ENCODE assay signal across 1 cellular context in the genomic region with DNA sequence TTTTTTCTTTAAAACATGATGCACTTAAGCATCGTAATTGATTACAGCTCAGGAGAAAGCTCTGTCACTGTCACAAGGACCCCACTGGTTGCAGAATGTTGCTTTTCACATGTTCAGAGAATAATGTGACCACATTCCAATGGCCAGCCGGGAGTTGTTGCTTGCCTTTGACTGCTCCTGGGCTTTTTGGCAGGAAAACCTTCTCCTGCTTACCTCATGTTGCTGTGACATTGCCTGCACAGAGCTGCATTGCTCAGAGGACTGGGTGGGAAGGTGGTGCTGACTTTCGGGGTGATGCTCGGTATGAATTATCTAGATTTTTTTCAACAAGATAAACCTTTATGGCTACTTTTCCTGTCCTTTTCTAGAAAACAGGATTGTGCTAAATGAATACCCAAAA.
TF ChIP-seq lines count a peak whose summit lies in the region.

No MANE protein-coding gene starts in this region.

TF ChIP-seq in SK-N-SH, 30 proteins besides CTCF, POLR2A, EP300 and RAD21 (continued from another document):
- TF ChIP-seq TAF1 (IDR thresholded peaks at IDR 0.05; ENCODE audit: borderline replicate concordance, low read depth, low read length) = no peak
- TF ChIP-seq, protein P1, sequence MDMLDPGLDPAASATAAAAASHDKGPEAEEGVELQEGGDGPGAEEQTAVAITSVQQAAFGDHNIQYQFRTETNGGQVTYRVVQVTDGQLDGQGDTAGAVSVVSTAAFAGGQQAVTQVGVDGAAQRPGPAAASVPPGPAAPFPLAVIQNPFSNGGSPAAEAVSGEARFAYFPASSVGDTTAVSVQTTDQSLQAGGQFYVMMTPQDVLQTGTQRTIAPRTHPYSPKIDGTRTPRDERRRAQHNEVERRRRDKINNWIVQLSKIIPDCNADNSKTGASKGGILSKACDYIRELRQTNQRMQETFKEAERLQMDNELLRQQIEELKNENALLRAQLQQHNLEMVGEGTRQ (IDR thresholded peaks at IDR 0.05; ENCODE audit: borderline replicate concordance, low read depth, low read length) = no peak
- no peak for TF ChIP-seq RCOR1 (IDR thresholded peaks at IDR 0.05; ENCODE audit: low read length)
- TF ChIP-seq, protein P2, sequence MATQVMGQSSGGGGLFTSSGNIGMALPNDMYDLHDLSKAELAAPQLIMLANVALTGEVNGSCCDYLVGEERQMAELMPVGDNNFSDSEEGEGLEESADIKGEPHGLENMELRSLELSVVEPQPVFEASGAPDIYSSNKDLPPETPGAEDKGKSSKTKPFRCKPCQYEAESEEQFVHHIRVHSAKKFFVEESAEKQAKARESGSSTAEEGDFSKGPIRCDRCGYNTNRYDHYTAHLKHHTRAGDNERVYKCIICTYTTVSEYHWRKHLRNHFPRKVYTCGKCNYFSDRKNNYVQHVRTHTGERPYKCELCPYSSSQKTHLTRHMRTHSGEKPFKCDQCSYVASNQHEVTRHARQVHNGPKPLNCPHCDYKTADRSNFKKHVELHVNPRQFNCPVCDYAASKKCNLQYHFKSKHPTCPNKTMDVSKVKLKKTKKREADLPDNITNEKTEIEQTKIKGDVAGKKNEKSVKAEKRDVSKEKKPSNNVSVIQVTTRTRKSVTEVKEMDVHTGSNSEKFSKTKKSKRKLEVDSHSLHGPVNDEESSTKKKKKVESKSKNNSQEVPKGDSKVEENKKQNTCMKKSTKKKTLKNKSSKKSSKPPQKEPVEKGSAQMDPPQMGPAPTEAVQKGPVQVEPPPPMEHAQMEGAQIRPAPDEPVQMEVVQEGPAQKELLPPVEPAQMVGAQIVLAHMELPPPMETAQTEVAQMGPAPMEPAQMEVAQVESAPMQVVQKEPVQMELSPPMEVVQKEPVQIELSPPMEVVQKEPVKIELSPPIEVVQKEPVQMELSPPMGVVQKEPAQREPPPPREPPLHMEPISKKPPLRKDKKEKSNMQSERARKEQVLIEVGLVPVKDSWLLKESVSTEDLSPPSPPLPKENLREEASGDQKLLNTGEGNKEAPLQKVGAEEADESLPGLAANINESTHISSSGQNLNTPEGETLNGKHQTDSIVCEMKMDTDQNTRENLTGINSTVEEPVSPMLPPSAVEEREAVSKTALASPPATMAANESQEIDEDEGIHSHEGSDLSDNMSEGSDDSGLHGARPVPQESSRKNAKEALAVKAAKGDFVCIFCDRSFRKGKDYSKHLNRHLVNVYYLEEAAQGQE (IDR thresholded peaks at IDR 0.05; ENCODE audit: low read depth, low read length) = no peak
- TF ChIP-seq SIN3A (IDR thresholded peaks at IDR 0.05; ENCODE audit: borderline replicate concordance, low read depth, low read length) = no peak
- TF ChIP-seq MXI1 (IDR thresholded peaks at IDR 0.05; ENCODE audit: low read depth, low read length) = no peak
